Comparison of ENCODE assay signal across 1 cellular context in the genomic region with DNA sequence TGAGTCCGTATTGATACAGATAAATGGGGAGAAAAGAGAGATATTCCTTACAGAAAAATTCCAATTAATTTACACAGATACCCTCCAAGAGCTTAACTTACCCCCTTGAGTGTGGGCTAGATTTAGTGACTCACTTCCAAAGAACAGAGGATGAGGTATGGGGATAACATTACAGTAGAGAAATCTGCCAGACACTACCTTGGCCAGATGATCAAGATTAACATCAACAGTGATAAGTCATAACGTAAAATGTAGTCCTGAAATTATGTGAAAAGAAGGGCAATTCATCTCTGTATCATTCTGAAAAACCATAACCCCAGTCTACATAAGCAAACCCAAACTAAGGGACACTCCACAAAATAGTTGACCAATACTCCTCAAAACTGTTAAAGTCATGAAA.
TF ChIP-seq lines count a peak whose summit lies in the region.

No MANE protein-coding gene starts in this region.

TF ChIP-seq in SK-N-SH, 30 proteins besides CTCF, POLR2A, EP300 and RAD21 (continued from another document):
- no peak for TF ChIP-seq REST (IDR thresholded peaks at IDR 0.05; ENCODE audit: low read depth, low read length)
TF ChIP-seq in SK-N-SH: peak in this region for 5.
